Comparison of ENCODE assay signal across 43 cellular contexts in the genomic region with DNA sequence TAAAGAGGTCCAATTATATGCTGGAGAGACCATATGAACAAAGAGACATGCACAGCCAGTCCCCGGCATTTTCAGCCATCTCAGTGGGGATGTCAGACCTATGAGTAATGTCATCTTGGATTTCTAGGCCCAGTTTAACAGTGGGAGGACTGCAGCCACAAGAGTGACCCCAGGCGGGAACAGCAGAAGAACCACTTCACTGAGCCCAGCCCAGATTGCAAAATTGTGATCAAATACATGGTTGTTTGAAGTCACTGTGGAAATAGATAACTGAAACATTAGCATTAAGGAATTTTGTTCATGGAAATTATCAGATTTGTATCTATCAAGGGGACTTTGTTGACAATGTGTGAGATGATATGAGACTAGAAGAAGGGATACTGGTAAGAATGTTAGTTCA. TPM values are rescaled to one million over a fixed set of nuclear protein-coding genes. Genes with fewer than 3 reads are reported as not detected.
"Had no signal": no experiment of that assay in that cellular context is flagged by ENCODE, and none has a peak within 500 bp of the region (broad histone marks: within the 10 kb centered on the region; RNA-seq: fewer than 3 reads in every experiment).

No MANE protein-coding gene starts in this region.

- H3K27me3 Mint-ChIP-seq: activated naive CD4-positive, alpha-beta T cell treated with anti-CD3 and anti-CD28 coated beads, Interleukin-2, amount 10 ng/mL, durations not matched to agents 7 days and 5 days; activated naive CD8-positive, alpha-beta T cell; activated naive CD8-positive, alpha-beta T cell treated with anti-CD3 and anti-CD28 coated beads for 36 hours; activated naive CD8-positive, alpha-beta T cell treated with anti-CD3 and anti-CD28 coated beads, Interleukin-2, amount 50 U/mL, for 24 hours; activated T-cell treated with anti-CD3 and anti-CD28 coated beads, Interleukin-2, amount 50 U/mL, for 24 hours; activated T-helper 17 cell treated with anti-CD3 and anti-CD28 coated beads, Interleukin-2, amount 50 U/mL, for 72 hours; central memory CD8-positive, alpha-beta T cell had no signal

- H3K27ac ChIP-seq: adrenal gland, ascending aorta, body of pancreas, brain microvascular endothelial cell, breast epithelium, cardiac muscle cell had no signal

- H3K27ac Mint-ChIP-seq: activated naive CD4-positive, alpha-beta T cell treated with anti-CD3 and anti-CD28 coated beads for 36 hours; activated naive CD4-positive, alpha-beta T cell treated with anti-CD3 and anti-CD28 coated beads, Interleukin-2, amount 10 ng/mL, durations not matched to agents 7 days and 5 days; activated naive CD4-positive, alpha-beta T cell treated with anti-CD3 and anti-CD28 coated beads, Interleukin-2, amount 50 U/mL, for 24 hours; activated naive CD4-positive, alpha-beta T cell treated with anti-CD3 and anti-CD28 coated beads, Interleukin-2, amount 50 U/mL, for 72 hours; activated naive CD8-positive, alpha-beta T cell; activated naive CD8-positive, alpha-beta T cell treated with anti-CD3 and anti-CD28 coated beads for 36 hours; activated naive CD8-positive, alpha-beta T cell treated with anti-CD3 and anti-CD28 coated beads, Interleukin-2, amount 10 ng/mL, durations not matched to agents 7 days and 5 days; activated naive CD8-positive, alpha-beta T cell treated with anti-CD3 and anti-CD28 coated beads, Interleukin-2, amount 50 U/mL, for 24 hours; activated T-cell treated with anti-CD3 and anti-CD28 coated beads, Interleukin-2, amount 50 U/mL, for 24 hours; activated T-cell treated with anti-CD3 and anti-CD28 coated beads, Interleukin-2, amount 50 U/mL, for 72 hours; activated T-helper 1 cell treated with anti-CD3 and anti-CD28 coated beads, Interleukin-12 subunit alpha, Interleukin-12 subunit beta, Interleukin-2, Interleukin-4 antibody, amounts not matched to agents 30 ng/mL and 10 ng/mL and 1 ng/mL, durations not matched to agents 14 hours and 24 hours and 36 hours; activated T-helper 17 cell treated with anti-CD3 and anti-CD28 coated beads, Interleukin-2, amount 50 U/mL, for 72 hours; activated T-helper 2 cell treated with anti-CD3 and anti-CD28 coated beads, Interferon-gamma antibody, Interleukin-2, Interleukin-4, amounts not matched to agents 10 μg/mL and 5 μg/mL and 100 μg/mL, durations not matched to agents 14 hours and 24 hours and 36 hours; brain had no signal

- H3K9me3 ChIP-seq: adrenal gland, ascending aorta, body of pancreas had no signal

- ATAC-seq: activated naive CD4-positive, alpha-beta T cell treated with anti-CD3 and anti-CD28 coated beads, Interleukin-2, amount 50 U/mL, for 72 hours; activated naive CD8-positive, alpha-beta T cell treated with anti-CD3 and anti-CD28 coated beads, Interleukin-2, amount 50 U/mL, for 24 hours; activated T-cell treated with anti-CD3 and anti-CD28 coated beads, Interleukin-2, amount 50 U/mL, for 4 hours; activated T-cell treated with anti-CD3 and anti-CD28 coated beads, Interleukin-2, amount 50 U/mL, for 72 hours; activated T-helper 17 cell treated with anti-CD3 and anti-CD28 coated beads, Interleukin-2, amount 50 U/mL, for 72 hours; body of pancreas had no signal

- H3K27me3 ChIP-seq: adrenal gland, ascending aorta, body of pancreas, brain microvascular endothelial cell, breast epithelium, cardiac muscle cell had no signal

- H3K4me3 Mint-ChIP-seq: activated naive CD4-positive, alpha-beta T cell treated with anti-CD3 and anti-CD28 coated beads for 36 hours; activated naive CD4-positive, alpha-beta T cell treated with anti-CD3 and anti-CD28 coated beads, Interleukin-2, amount 10 ng/mL, durations not matched to agents 7 days and 5 days; activated naive CD4-positive, alpha-beta T cell treated with anti-CD3 and anti-CD28 coated beads, Interleukin-2, amount 50 U/mL, for 24 hours; activated naive CD8-positive, alpha-beta T cell; activated naive CD8-positive, alpha-beta T cell treated with anti-CD3 and anti-CD28 coated beads for 36 hours; activated naive CD8-positive, alpha-beta T cell treated with anti-CD3 and anti-CD28 coated beads, Interleukin-2, amount 10 ng/mL, durations not matched to agents 7 days and 5 days; activated naive CD8-positive, alpha-beta T cell treated with anti-CD3 and anti-CD28 coated beads, Interleukin-2, amount 50 U/mL, for 24 hours; activated T-cell treated with anti-CD3 and anti-CD28 coated beads, Interleukin-2, amount 50 U/mL, for 24 hours; activated T-cell treated with anti-CD3 and anti-CD28 coated beads, Interleukin-2, amount 50 U/mL, for 4 hours; activated T-cell treated with anti-CD3 and anti-CD28 coated beads, Interleukin-2, amount 50 U/mL, for 72 hours; activated T-helper 1 cell treated with anti-CD3 and anti-CD28 coated beads, Interleukin-12 subunit alpha, Interleukin-12 subunit beta, Interleukin-2, Interleukin-4 antibody, amounts not matched to agents 30 ng/mL and 10 ng/mL and 1 ng/mL, durations not matched to agents 14 hours and 24 hours and 36 hours; activated T-helper 17 cell treated with anti-CD3 and anti-CD28 coated beads, Interleukin-2, amount 50 U/mL, for 72 hours; brain; central memory CD8-positive, alpha-beta T cell had no signal

- H3K4me1 ChIP-seq: adrenal gland, ascending aorta, body of pancreas, breast epithelium had no signal

- H3K36me3 ChIP-seq: adrenal gland, ascending aorta, brain microvascular endothelial cell, breast epithelium, cardiac muscle cell had no signal

- H3K4me1 Mint-ChIP-seq: activated naive CD4-positive, alpha-beta T cell treated with anti-CD3 and anti-CD28 coated beads, Interleukin-2, amount 10 ng/mL, durations not matched to agents 7 days and 5 days; activated naive CD4-positive, alpha-beta T cell treated with anti-CD3 and anti-CD28 coated beads, Interleukin-2, amount 50 U/mL, for 24 hours; activated naive CD8-positive, alpha-beta T cell treated with anti-CD3 and anti-CD28 coated beads for 36 hours; activated naive CD8-positive, alpha-beta T cell treated with anti-CD3 and anti-CD28 coated beads, Interleukin-2, amount 10 ng/mL, durations not matched to agents 7 days and 5 days; activated naive CD8-positive, alpha-beta T cell treated with anti-CD3 and anti-CD28 coated beads, Interleukin-2, amount 50 U/mL, for 24 hours; activated T-helper 17 cell treated with anti-CD3 and anti-CD28 coated beads, Interleukin-2, amount 50 U/mL, for 72 hours; brain; central memory CD8-positive, alpha-beta T cell had no signal

- H3K4me3 ChIP-seq: adrenal gland, ascending aorta, body of pancreas, breast epithelium, cardiac muscle cell had no signal

- FAIRE-seq: astrocyte, bronchial epithelial cell had no signal

- H3K9me3 Mint-ChIP-seq: activated T-cell treated with anti-CD3 and anti-CD28 coated beads, Interleukin-2, amount 50 U/mL, for 4 hours; activated T-helper 1 cell treated with anti-CD3 and anti-CD28 coated beads, Interleukin-12 subunit alpha, Interleukin-12 subunit beta, Interleukin-2, Interleukin-4 antibody, amounts not matched to agents 30 ng/mL and 10 ng/mL and 1 ng/mL, durations not matched to agents 14 hours and 24 hours and 36 hours; activated T-helper 2 cell treated with anti-CD3 and anti-CD28 coated beads, Interferon-gamma antibody, Interleukin-2, Interleukin-4, amounts not matched to agents 10 μg/mL and 5 μg/mL and 100 μg/mL, durations not matched to agents 14 hours and 24 hours and 36 hours had no signal

- H3K36me3 Mint-ChIP-seq: activated naive CD4-positive, alpha-beta T cell treated with anti-CD3 and anti-CD28 coated beads, Interleukin-2, amount 10 ng/mL, durations not matched to agents 7 days and 5 days; activated naive CD4-positive, alpha-beta T cell treated with anti-CD3 and anti-CD28 coated beads, Interleukin-2, amount 50 U/mL, for 24 hours; activated naive CD4-positive, alpha-beta T cell treated with anti-CD3 and anti-CD28 coated beads, Interleukin-2, amount 50 U/mL, for 72 hours; activated naive CD8-positive, alpha-beta T cell; activated naive CD8-positive, alpha-beta T cell treated with anti-CD3 and anti-CD28 coated beads for 36 hours; activated naive CD8-positive, alpha-beta T cell treated with anti-CD3 and anti-CD28 coated beads, Interleukin-2, amount 10 ng/mL, durations not matched to agents 7 days and 5 days; brain had no signal

- DNase-seq: activated effector memory CD4-positive, alpha-beta T cell treated with anti-CD3 and anti-CD28 coated beads, Interleukin-2, amount 50 U/mL, for 16 hours; activated effector memory CD4-positive, alpha-beta T cell treated with Interleukin-2 at 50 U/mL for 16 hours; activated gamma-delta T cell; activated gamma-delta T cell treated with Interleukin-2 at 50 U/mL for 16 hours; activated naive CD4-positive, alpha-beta T cell; activated naive CD4-positive, alpha-beta T cell treated with anti-CD3 and anti-CD28 coated beads for 36 hours; activated naive CD4-positive, alpha-beta T cell treated with anti-CD3 and anti-CD28 coated beads, Interleukin-2, amount 10 ng/mL, durations not matched to agents 7 days and 5 days; activated naive CD4-positive, alpha-beta T cell treated with anti-CD3 and anti-CD28 coated beads, Interleukin-2, amount 50 U/mL, for 16 hours; activated naive CD4-positive, alpha-beta T cell treated with Interleukin-2 at 50 U/mL for 16 hours; activated naive CD8-positive, alpha-beta T cell treated with anti-CD3 and anti-CD28 coated beads for 36 hours; activated naive CD8-positive, alpha-beta T cell treated with anti-CD3 and anti-CD28 coated beads, Interleukin-2, amount 10 ng/mL, durations not matched to agents 7 days and 5 days; activated naive CD8-positive, alpha-beta T cell treated with anti-CD3 and anti-CD28 coated beads, Interleukin-2, amount 50 U/mL, for 24 hours; activated T-cell treated with anti-CD3 and anti-CD28 coated beads, Interleukin-2, amount 50 U/mL, for 24 hours; activated T-cell treated with anti-CD3 and anti-CD28 coated beads, Interleukin-2, amount 50 U/mL, for 4 hours; activated T-cell treated with anti-CD3 and anti-CD28 coated beads, Interleukin-2, amount 50 U/mL, for 48 hours; activated T-cell treated with anti-CD3 and anti-CD28 coated beads, Interleukin-2, amount 50 U/mL, for 72 hours; adrenal gland; amniotic stem cell; amygdala; anterior cingulate cortex; aorta; body of pancreas; brain microvascular endothelial cell; caudate nucleus; central memory CD4-positive, alpha-beta T cell; cerebellar nuclear complex had no signal

RNA-seq across cellular contexts. Expression of gene C9orf57, which starts 42.1 kb away (rescaled TPM):
- total RNA-seq: activated naive CD4-positive, alpha-beta T cell treated with anti-CD3 and anti-CD28 coated beads for 36 hours; activated naive CD4-positive, alpha-beta T cell treated with anti-CD3 and anti-CD28 coated beads, Interleukin-2, amount 50 U/mL, for 72 hours; activated naive CD8-positive, alpha-beta T cell treated with anti-CD3 and anti-CD28 coated beads for 36 hours; activated naive CD8-positive, alpha-beta T cell treated with anti-CD3 and anti-CD28 coated beads, Interleukin-2, amount 10 ng/mL, durations not matched to agents 7 days and 5 days; activated T-cell treated with anti-CD3 and anti-CD28 coated beads, Interleukin-2, amount 50 U/mL, for 4 hours; activated T-cell treated with anti-CD3 and anti-CD28 coated beads, Interleukin-2, amount 50 U/mL, for 72 hours; activated T-helper 1 cell treated with anti-CD3 and anti-CD28 coated beads, Interleukin-12 subunit alpha, Interleukin-12 subunit beta, Interleukin-2, Interleukin-4 antibody, amounts not matched to agents 30 ng/mL and 10 ng/mL and 1 ng/mL, durations not matched to agents 14 hours and 24 hours and 36 hours; activated T-helper 17 cell treated with anti-CD3 and anti-CD28 coated beads, Interleukin-2, amount 50 U/mL, for 72 hours; activated T-helper 2 cell treated with anti-CD3 and anti-CD28 coated beads, Interferon-gamma antibody, Interleukin-2, Interleukin-4, amounts not matched to agents 10 μg/mL and 5 μg/mL and 100 μg/mL, durations not matched to agents 14 hours and 24 hours and 36 hours; adrenal gland; aorta; ascending aorta; astrocyte; body of pancreas; breast epithelium; bronchial epithelial cell; cardiac muscle cell; cardiac septum; cerebellum; chondrocyte had no signal
- polyA plus RNA-seq: adipose tissue, adrenal gland, aorta, cardiac muscle cell had no signal

RNA-seq across cellular contexts. Expression of gene GDA, which starts 46.7 kb away (rescaled TPM):
- total RNA-seq: activated naive CD4-positive, alpha-beta T cell treated with anti-CD3 and anti-CD28 coated beads for 36 hours; activated naive CD4-positive, alpha-beta T cell treated with anti-CD3 and anti-CD28 coated beads, Interleukin-2, amount 50 U/mL, for 72 hours; activated naive CD8-positive, alpha-beta T cell treated with anti-CD3 and anti-CD28 coated beads for 36 hours; activated naive CD8-positive, alpha-beta T cell treated with anti-CD3 and anti-CD28 coated beads, Interleukin-2, amount 10 ng/mL, durations not matched to agents 7 days and 5 days; activated T-cell treated with anti-CD3 and anti-CD28 coated beads, Interleukin-2, amount 50 U/mL, for 72 hours; activated T-helper 1 cell treated with anti-CD3 and anti-CD28 coated beads, Interleukin-12 subunit alpha, Interleukin-12 subunit beta, Interleukin-2, Interleukin-4 antibody, amounts not matched to agents 30 ng/mL and 10 ng/mL and 1 ng/mL, durations not matched to agents 14 hours and 24 hours and 36 hours; activated T-helper 17 cell treated with anti-CD3 and anti-CD28 coated beads, Interleukin-2, amount 50 U/mL, for 72 hours; aorta; ascending aorta; astrocyte; cardiac septum had no signal
